In the genomic region with DNA sequence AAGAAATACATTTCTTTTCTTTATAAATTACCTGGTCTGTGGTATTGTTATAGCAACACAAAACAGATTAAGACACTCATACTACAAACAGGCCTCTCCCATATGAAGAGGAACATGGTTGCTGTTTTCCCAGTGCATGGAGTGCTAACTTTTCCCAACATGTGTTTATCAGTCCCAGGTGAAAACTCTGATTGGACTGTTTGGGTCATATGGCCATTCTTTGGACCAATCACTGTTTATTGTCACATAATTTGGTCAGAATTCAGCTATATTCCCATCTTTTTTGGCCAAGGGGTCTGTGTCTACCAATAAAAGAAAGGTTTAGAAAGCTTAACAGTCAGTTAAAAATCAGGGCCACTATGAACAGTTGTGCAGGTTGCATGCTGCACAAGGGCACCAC, we compare ENCODE assay signal across 12 cellular contexts. TPM values are rescaled to one million over a fixed set of nuclear protein-coding genes. Genes with fewer than 3 reads are reported as not detected.
"Had no signal": no experiment of that assay in that cellular context is flagged by ENCODE, and none has a peak within 500 bp of the region (broad histone marks: within the 10 kb centered on the region; RNA-seq: fewer than 3 reads in every experiment).

No MANE protein-coding gene starts in this region.

- FAIRE-seq: H1, H54 had no signal

- H3K4me3 Mint-ChIP-seq: GM23338, H9, HFFc6 had no signal

- H3K9ac ChIP-seq: GM23248 had no signal

- H3K27ac Mint-ChIP-seq: GM23338, H9, HFFc6 had no signal

- H2AFZ ChIP-seq: GM23248 had no signal

- H3K4me1 ChIP-seq: HAP-1 had no signal

- H3K9me3 Mint-ChIP-seq: GM23338, H9 had no signal

- H3K27ac ChIP-seq: GM23248 had no signal

- H3K4me3 ChIP-seq: GM23248, GM23338, HAP-1 had no signal

- H3K36me3 ChIP-seq: HAP-1 had no signal

- ATAC-seq: GM23338, HCT116 had no signal

- DNase-seq: GM23248, GOT3, H7, H9, HCEC 1CT, HFFc6 had no signal

- H3K9me3 ChIP-seq: HAP-1 had no signal

- H3K4me2 ChIP-seq: GM23338 had no signal

RNA-seq across cellular contexts. Expression of a gene that starts 35.4 kb away (rescaled TPM):
- total RNA-seq: GM23248, GM23338, H1, H4, HFFc6 had no signal
- polyA plus RNA-seq: GM23248 had no signal
